ENCODE assay signal across 1 cellular context in the genomic region with DNA sequence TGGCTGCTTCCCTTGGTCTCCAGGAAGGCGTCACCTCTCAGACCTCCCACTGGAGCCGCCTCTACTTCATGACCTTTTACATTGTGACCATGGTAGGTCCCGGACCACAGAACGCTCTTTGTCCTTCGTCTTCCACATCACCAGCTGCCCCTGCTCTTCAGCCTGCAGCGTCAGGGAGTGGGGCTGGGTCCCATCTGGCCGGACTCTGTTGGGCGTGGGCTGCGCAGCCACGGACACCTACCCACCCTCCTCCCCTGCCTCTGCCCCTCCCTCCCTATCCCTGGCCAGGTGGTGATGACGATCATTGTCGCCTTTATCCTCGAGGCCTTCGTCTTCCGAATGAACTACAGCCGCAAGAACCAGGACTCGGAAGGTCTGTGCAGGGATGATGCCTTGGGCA.
TF ChIP-seq lines count a peak whose summit lies in the region.

No MANE protein-coding gene starts in this region.

TF ChIP-seq in SK-N-SH, 30 proteins besides CTCF, POLR2A, EP300 and RAD21:
- TF ChIP-seq PBX3 (IDR thresholded peaks at IDR 0.05) (no peak), FOSL2 (IDR thresholded peaks at IDR 0.05; ENCODE audit: borderline replicate concordance, low read depth) (no peak), SIN3A (IDR thresholded peaks at IDR 0.05; ENCODE audit: borderline replicate concordance, low read depth, low read length) (no peak), NFIC (IDR thresholded peaks at IDR 0.05; ENCODE audit: borderline replicate concordance) (no peak), TAF1 (IDR thresholded peaks at IDR 0.05; ENCODE audit: borderline replicate concordance, low read depth, low read length) (no peak), SMC3 (IDR thresholded peaks at IDR 0.05; ENCODE audit: low read depth, low read length) (no peak), USF2 (IDR thresholded peaks at IDR 0.05; ENCODE audit: borderline replicate concordance, low read depth, low read length) (no peak), GATA2 (CRISPR knock-in tag; IDR thresholded peaks at IDR 0.05) (no peak), MEF2A (IDR thresholded peaks at IDR 0.05; ENCODE audit: borderline replicate concordance, low read depth) (no peak), RCOR1 (IDR thresholded peaks at IDR 0.05; ENCODE audit: low read length) (no peak), EZH2phosphoT487 (IDR thresholded peaks at IDR 0.05; ENCODE audit: borderline replicate concordance, low read depth) (no peak), TEAD4 (IDR thresholded peaks at IDR 0.05; ENCODE audit: borderline replicate concordance, insufficient read depth) (no peak)
- TF ChIP-seq, protein P1, sequence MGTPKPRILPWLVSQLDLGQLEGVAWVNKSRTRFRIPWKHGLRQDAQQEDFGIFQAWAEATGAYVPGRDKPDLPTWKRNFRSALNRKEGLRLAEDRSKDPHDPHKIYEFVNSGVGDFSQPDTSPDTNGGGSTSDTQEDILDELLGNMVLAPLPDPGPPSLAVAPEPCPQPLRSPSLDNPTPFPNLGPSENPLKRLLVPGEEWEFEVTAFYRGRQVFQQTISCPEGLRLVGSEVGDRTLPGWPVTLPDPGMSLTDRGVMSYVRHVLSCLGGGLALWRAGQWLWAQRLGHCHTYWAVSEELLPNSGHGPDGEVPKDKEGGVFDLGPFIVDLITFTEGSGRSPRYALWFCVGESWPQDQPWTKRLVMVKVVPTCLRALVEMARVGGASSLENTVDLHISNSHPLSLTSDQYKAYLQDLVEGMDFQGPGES (IDR thresholded peaks at IDR 0.05; ENCODE audit: low read depth, low read length): no peak
